In the genomic region with DNA sequence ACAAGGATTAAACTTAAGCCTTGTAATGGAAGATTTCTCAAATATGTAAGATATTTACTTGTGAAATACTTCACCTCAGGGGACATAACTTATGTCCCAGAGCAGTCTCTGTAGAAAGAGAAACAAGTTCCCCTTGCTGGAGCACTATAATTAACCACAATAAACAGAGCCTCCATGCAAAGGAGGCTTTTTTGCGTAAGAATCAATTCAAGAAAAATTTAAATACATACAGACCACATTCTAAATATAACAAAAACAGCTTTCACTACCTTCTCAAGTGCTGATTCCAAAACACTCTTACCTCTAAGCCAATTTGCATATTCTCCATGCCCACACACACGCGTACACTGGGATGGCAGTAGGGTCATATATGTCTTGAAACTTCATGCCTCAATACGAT, we compare ENCODE assay signal across 10 cellular contexts. TPM values are rescaled to one million over a fixed set of nuclear protein-coding genes. Genes with fewer than 3 reads are reported as not detected.
DNase-seq lines count a peak whose midpoint lies in the region; ATAC-seq and TF ChIP-seq lines count a peak whose summit lies in the region.
"Had no signal": no experiment of that assay in that cellular context is flagged by ENCODE, and none has a peak within 500 bp of the region (broad histone marks: within the 10 kb centered on the region; RNA-seq: fewer than 3 reads in every experiment).

No MANE protein-coding gene starts in this region.

- no peaks in the 10 kb centered on the region for H3K27me3 ChIP-seq in SU-DHL-6 (ENCODE audit: low read length)

- peaks cover 5% of the 10 kb centered on the region; the same call in 1 of the 2 replicates for H3K9me3 ChIP-seq in SU-DHL-6 (ENCODE audit: insufficient read depth, low read length)

- H3K4me3 ChIP-seq in GM12864 (ENCODE audit: low read depth, low read length) (no peak overlapping the region), SU-DHL-6 (ENCODE audit: insufficient read depth, low read length, poor library complexity, severe bottlenecking) (peak overlapping the region; percentile 26)

- H3K4me2 ChIP-seq in SU-DHL-6 (ENCODE audit: low read depth, low read length, poor library complexity, severe bottlenecking) = peak overlapping the region; percentile 71

- no peak for TF ChIP-seq CTCF in GM12864 (IDR thresholded peaks at IDR 0.05; ENCODE audit: low read depth, low read length, missing control alignments)
- TF ChIP-seq CTCF in SU-DHL-6 (IDR thresholded peaks at IDR 0.05; ENCODE audit: insufficient read depth, low read length, poor library complexity, severe bottlenecking) = no peak

- H3K27ac ChIP-seq in SU-DHL-6 (ENCODE audit: low read depth, low read length) = peak overlapping the region; percentile 93

- H3K36me3 Mint-ChIP-seq in activated CD8-positive, alpha-beta T cell treated with anti-CD3 and anti-CD28 coated beads, Interleukin-2, amount 10 ng/mL, durations not matched to agents 7 days and 5 days (ENCODE audit: low read depth) = peaks cover 5% of the 10 kb centered on the region

- CTCF ChIA-PET in activated CD8-positive, alpha-beta T cell treated with anti-CD3 and anti-CD28 coated beads, Interleukin-2, amount 10 ng/mL, durations not matched to agents 7 days and 5 days (lab: Charles Lee) = no interaction called here

- H3K27me3 Mint-ChIP-seq in activated CD8-positive, alpha-beta T cell treated with anti-CD3 and anti-CD28 coated beads, Interleukin-2, amount 10 ng/mL, durations not matched to agents 7 days and 5 days (ENCODE audit: low read depth) = no peaks in the 10 kb centered on the region
- H3K27me3 Mint-ChIP-seq: CD4-positive, alpha-beta T cell had no signal

- no peaks in the 10 kb centered on the region for H3K9me2 ChIP-seq in SU-DHL-6 (replicated peaks; ENCODE audit: insufficient read depth, low read length)

- POLR2A ChIA-PET in activated CD8-positive, alpha-beta T cell treated with anti-CD3 and anti-CD28 coated beads, Interleukin-2, amount 10 ng/mL, durations not matched to agents 7 days and 5 days (lab: Charles Lee) = no interaction called here

- DNase-seq in GM12864 (ENCODE audit: low read depth) (peak; percentile 63), activated T-cell treated with anti-CD3 and anti-CD28 coated beads for 4 hours (no peak), NCI-H446 treated with DMSO at 0.1 percent for 48 hours (lab: John Stamatoyannopoulos, UW) (no peak), retina (no peak)
- DNase-seq in activated CD8-positive, alpha-beta T cell treated with anti-CD3 and anti-CD28 coated beads, Interleukin-2, amount 10 ng/mL, durations not matched to agents 7 days and 5 days = no peak
- DNase-seq: CD4-positive, alpha-beta T cell had no signal

- no peaks in the 10 kb centered on the region for H3K79me2 ChIP-seq in SU-DHL-6 (ENCODE audit: insufficient read depth, low read length)

- H3K4me1 Mint-ChIP-seq in activated CD8-positive, alpha-beta T cell treated with anti-CD3 and anti-CD28 coated beads, Interleukin-2, amount 10 ng/mL, durations not matched to agents 7 days and 5 days (ENCODE audit: low read depth) = no peaks in the 10 kb centered on the region

- H3K4me3 Mint-ChIP-seq in activated CD8-positive, alpha-beta T cell treated with anti-CD3 and anti-CD28 coated beads, Interleukin-2, amount 10 ng/mL, durations not matched to agents 7 days and 5 days = no peak overlapping the region
- H3K4me3 Mint-ChIP-seq: CD4-positive, alpha-beta T cell had no signal

- H3F3A ChIP-seq in SU-DHL-6 (ENCODE audit: insufficient read depth) = peaks cover 30% of the 10 kb centered on the region

- ATAC-seq in GM21360 (IDR thresholded peaks at IDR 0.05; ENCODE audit: unreplicated experiment) (peak; percentile 90), HG03135 (IDR thresholded peaks at IDR 0.05; ENCODE audit: unreplicated experiment) (peak; percentile 89)
- no peak for ATAC-seq in activated CD8-positive, alpha-beta T cell treated with anti-CD3 and anti-CD28 coated beads, Interleukin-2, amount 10 ng/mL, durations not matched to agents 7 days and 5 days
- ATAC-seq: Panc1 had no signal

- no peaks in the 10 kb centered on the region for H3K36me3 ChIP-seq in SU-DHL-6 (ENCODE audit: low read length)

- no peak overlapping the region for H3K27ac Mint-ChIP-seq in activated CD8-positive, alpha-beta T cell treated with anti-CD3 and anti-CD28 coated beads, Interleukin-2, amount 10 ng/mL, durations not matched to agents 7 days and 5 days
- H3K27ac Mint-ChIP-seq: CD4-positive, alpha-beta T cell had no signal

- H4K20me1 ChIP-seq in SU-DHL-6 (ENCODE audit: low read depth, low read length) = no peaks in the 10 kb centered on the region

- peak overlapping the region; percentile 49 for H3K9ac ChIP-seq in SU-DHL-6 (ENCODE audit: low read length)

- peaks cover 4% of the 10 kb centered on the region for H3K9me3 Mint-ChIP-seq in activated CD8-positive, alpha-beta T cell treated with anti-CD3 and anti-CD28 coated beads, Interleukin-2, amount 10 ng/mL, durations not matched to agents 7 days and 5 days (ENCODE audit: insufficient read depth)
- H3K9me3 Mint-ChIP-seq: CD4-positive, alpha-beta T cell had no signal

- peak overlapping the region; percentile 61 for H2AFZ ChIP-seq in SU-DHL-6 (ENCODE audit: low read depth, low read length, severe bottlenecking)

RNA-seq across cellular contexts. Expression of gene CCNB1, which starts 30.7 kb away (rescaled TPM):
- 100 to 1,000 TPM; 205 to 218 TPM for total RNA-seq in activated CD8-positive, alpha-beta T cell treated with anti-CD3 and anti-CD28 coated beads, Interleukin-2, amount 10 ng/mL, durations not matched to agents 7 days and 5 days

RNA-seq across cellular contexts. Expression of gene SLC30A5, which starts 42.5 kb away (rescaled TPM):
- 10 to 100 TPM; 32.7 to 33.6 TPM for total RNA-seq in activated CD8-positive, alpha-beta T cell treated with anti-CD3 and anti-CD28 coated beads, Interleukin-2, amount 10 ng/mL, durations not matched to agents 7 days and 5 days

RNA-seq across cellular contexts. Expression of gene CENPH, which starts 53.1 kb away (rescaled TPM):
- total RNA-seq in activated CD8-positive, alpha-beta T cell treated with anti-CD3 and anti-CD28 coated beads, Interleukin-2, amount 10 ng/mL, durations not matched to agents 7 days and 5 days = 10 to 100 TPM; 48.5 to 50.1 TPM
